ENCODE assay signal across 8 cellular contexts in the genomic region with DNA sequence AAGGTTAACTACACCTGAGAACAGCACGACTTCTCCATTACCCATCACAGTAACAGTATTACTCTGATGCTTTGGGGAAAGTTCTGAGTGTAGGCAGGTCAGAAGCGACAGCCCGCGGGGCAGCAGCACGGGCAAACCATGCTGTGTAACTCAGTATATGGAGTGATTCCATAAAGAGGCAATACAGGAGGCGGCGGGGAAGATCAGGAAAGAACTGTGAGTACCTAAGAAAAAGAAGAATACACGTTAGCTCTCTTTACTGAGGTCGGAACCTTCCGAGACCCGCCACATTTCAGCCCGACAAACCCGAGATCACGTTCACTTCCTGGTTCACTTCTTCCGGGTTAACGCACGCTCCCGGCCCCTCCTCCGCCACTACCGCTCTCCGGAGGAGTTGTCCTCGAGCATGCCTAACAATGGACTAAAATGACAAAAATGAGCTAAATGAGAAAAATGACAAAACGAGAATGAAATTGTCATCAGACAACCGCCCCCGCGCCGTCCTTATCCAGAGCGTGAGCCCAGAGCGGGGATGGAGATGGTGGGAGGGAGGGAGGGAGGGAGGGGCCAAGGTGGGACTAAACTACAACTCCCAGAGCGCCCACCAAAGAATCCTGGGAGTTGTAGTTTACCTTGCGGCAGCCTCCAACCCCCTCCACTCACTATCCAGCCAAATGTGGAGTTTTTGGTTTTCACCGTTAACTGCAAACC. TPM values are rescaled to one million over a fixed set of nuclear protein-coding genes. Genes with fewer than 3 reads are reported as not detected.
DNase-seq lines count a peak whose midpoint lies in the region; ATAC-seq and TF ChIP-seq lines count a peak whose summit lies in the region.

A gene with protein sequence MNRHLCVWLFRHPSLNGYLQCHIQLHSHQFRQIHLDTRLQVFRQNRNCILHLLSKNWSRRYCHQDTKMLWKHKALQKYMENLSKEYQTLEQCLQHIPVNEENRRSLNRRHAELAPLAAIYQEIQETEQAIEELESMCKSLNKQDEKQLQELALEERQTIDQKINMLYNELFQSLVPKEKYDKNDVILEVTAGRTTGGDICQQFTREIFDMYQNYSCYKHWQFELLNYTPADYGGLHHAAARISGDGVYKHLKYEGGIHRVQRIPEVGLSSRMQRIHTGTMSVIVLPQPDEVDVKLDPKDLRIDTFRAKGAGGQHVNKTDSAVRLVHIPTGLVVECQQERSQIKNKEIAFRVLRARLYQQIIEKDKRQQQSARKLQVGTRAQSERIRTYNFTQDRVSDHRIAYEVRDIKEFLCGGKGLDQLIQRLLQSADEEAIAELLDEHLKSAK (minus strand): TSS at position 316 of the 711 bp plus-strand sequence. CDS start 2,669 bp downstream, outside the sequence.

- peak within 1 kb of the TSS; percentile 80 for H3K9ac ChIP-seq in mucosa of stomach (ENCODE audit: low read length)

- H3K36me3 ChIP-seq in mucosa of stomach (ENCODE audit: control insufficient read depth, insufficient read depth, low read length): no peaks in the 10 kb centered on the region

- ATAC-seq in GM21528 (IDR thresholded peaks at IDR 0.05; ENCODE audit: low FRiP score, unreplicated experiment): peak; percentile 96

- no peaks in the 10 kb centered on the region for H3K4me1 ChIP-seq in mucosa of stomach (ENCODE audit: control insufficient read depth, insufficient read depth, low read length)

- DNase-seq in DMS 273 treated with DMSO at 0.1 percent for 48 hours (lab: John Stamatoyannopoulos, UW) (peak; percentile 69), HuH-7.5 (ENCODE audit: low spot score) (peak; percentile 73), OCI-M1 (lab: John Stamatoyannopoulos, UW) (peak; percentile 93), activated T-cell treated with anti-CD3 and anti-CD28 coated beads for 4 hours (peak; percentile 68), epithelial cell of proximal tubule (ENCODE audit: low read depth) (no peak)
- peak; percentile 47 to 58 for DNase-seq in stimulated activated CD8-positive, alpha-beta memory T cell treated with anti-CD3 and anti-CD28 coated beads, Interleukin-7, amount 100 ng/mL, for 1 hour (ENCODE audit: low read depth in 2 of 2)

- H3K4me3 ChIP-seq in epithelial cell of proximal tubule (ENCODE audit: low read depth, low read length) (peak within 1 kb of the TSS; percentile 83), mucosa of stomach (ENCODE audit: low read length) (peak within 1 kb of the TSS; percentile 97)

- H3K27me3 ChIP-seq in mucosa of stomach (ENCODE audit: control insufficient read depth, insufficient read depth, low read length): no peaks in the 10 kb centered on the region

- H3K9me3 ChIP-seq in mucosa of stomach (ENCODE audit: control insufficient read depth, low read length): no peaks in the 10 kb centered on the region

- TF ChIP-seq CTCF in epithelial cell of proximal tubule (conservative IDR thresholded peaks at IDR 0.05; ENCODE audit: low read depth, low read length): no peak

RNA-seq across cellular contexts. Expression of the gene that starts here (rescaled TPM):
- total RNA-seq in epithelial cell of proximal tubule: 6.9 and 8.3 TPM in 2 replicates
